Comparison of ENCODE assay signal across 1 cellular context in the genomic region with DNA sequence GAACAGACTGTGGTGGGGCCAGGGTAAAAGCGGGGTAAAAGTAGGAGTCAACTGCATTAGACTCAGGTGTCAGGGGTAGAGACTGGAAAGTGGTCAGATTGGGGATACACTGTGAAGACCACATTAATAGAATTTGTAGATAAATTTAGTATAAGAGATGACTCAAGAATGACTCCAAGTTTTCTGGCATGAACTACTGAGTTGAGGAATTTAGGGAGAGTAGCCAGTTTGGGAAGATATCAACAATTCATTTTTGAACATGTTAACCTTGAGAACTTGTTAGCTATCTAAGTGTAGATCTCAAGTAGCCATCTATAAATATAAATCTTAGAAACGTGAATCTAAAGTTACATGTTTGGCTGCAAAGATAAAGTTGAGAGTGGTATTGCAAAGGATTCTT.
TF ChIP-seq lines count a peak whose summit lies in the region.

No MANE protein-coding gene starts in this region.

TF ChIP-seq in SK-N-SH, 30 proteins besides CTCF, POLR2A, EP300 and RAD21:
- TF ChIP-seq, protein P1, sequence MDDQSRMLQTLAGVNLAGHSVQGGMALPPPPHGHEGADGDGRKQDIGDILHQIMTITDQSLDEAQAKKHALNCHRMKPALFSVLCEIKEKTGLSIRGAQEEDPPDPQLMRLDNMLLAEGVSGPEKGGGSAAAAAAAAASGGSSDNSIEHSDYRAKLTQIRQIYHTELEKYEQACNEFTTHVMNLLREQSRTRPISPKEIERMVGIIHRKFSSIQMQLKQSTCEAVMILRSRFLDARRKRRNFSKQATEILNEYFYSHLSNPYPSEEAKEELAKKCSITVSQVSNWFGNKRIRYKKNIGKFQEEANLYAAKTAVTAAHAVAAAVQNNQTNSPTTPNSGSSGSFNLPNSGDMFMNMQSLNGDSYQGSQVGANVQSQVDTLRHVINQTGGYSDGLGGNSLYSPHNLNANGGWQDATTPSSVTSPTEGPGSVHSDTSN (IDR thresholded peaks at IDR 0.05), result no peak; the same call in 1 of the 2 replicates
- 0 out of 2 replicates have a peak, but pooled peaks have one; percentile 19 for TF ChIP-seq RXRA (IDR thresholded peaks at IDR 0.05; ENCODE audit: borderline replicate concordance, low read depth)
- TF ChIP-seq EZH2phosphoT487 (IDR thresholded peaks at IDR 0.05; ENCODE audit: borderline replicate concordance, low read depth), result no peak
- no peak for TF ChIP-seq FOXM1 (IDR thresholded peaks at IDR 0.05; ENCODE audit: low read depth)
- peak; percentile 57 for TF ChIP-seq FOSL2 (IDR thresholded peaks at IDR 0.05; ENCODE audit: borderline replicate concordance, low read depth)
- TF ChIP-seq, protein P2, sequence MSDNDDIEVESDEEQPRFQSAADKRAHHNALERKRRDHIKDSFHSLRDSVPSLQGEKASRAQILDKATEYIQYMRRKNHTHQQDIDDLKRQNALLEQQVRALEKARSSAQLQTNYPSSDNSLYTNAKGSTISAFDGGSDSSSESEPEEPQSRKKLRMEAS (IDR thresholded peaks at IDR 0.05; ENCODE audit: low read depth), result no peak
- TF ChIP-seq YY1 (IDR thresholded peaks at IDR 0.05; ENCODE audit: low read depth), result no peak
- TF ChIP-seq NRF1 (IDR thresholded peaks at IDR 0.05; ENCODE audit: low read depth, low read length), result no peak
- peak; percentile 65; the same call in 1 of the 2 replicates for TF ChIP-seq NFIC (IDR thresholded peaks at IDR 0.05; ENCODE audit: borderline replicate concordance)
- TF ChIP-seq, protein P3, sequence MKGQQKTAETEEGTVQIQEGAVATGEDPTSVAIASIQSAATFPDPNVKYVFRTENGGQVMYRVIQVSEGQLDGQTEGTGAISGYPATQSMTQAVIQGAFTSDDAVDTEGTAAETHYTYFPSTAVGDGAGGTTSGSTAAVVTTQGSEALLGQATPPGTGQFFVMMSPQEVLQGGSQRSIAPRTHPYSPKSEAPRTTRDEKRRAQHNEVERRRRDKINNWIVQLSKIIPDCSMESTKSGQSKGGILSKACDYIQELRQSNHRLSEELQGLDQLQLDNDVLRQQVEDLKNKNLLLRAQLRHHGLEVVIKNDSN (IDR thresholded peaks at IDR 0.05; ENCODE audit: borderline replicate concordance, low read depth), result no peak
- no peak for TF ChIP-seq TAF1 (IDR thresholded peaks at IDR 0.05; ENCODE audit: borderline replicate concordance, low read depth, low read length)
- TF ChIP-seq ELF1 (IDR thresholded peaks at IDR 0.05), result no peak
- TF ChIP-seq CHD2 (IDR thresholded peaks at IDR 0.05; ENCODE audit: low read length, partially characterized antibody), result no peak
- TF ChIP-seq GABPA (IDR thresholded peaks at IDR 0.05; ENCODE audit: low read depth), result no peak
- no peak for TF ChIP-seq FOXJ3 (CRISPR knock-in tag; IDR thresholded peaks at IDR 0.05)
- TF ChIP-seq TCF12 (IDR thresholded peaks at IDR 0.05), result peak; percentile 65
- TF ChIP-seq SIN3A (IDR thresholded peaks at IDR 0.05; ENCODE audit: borderline replicate concordance, low read depth, low read length), result no peak
- no peak for TF ChIP-seq GATA2 (CRISPR knock-in tag; IDR thresholded peaks at IDR 0.05)
- no peak for TF ChIP-seq RCOR1 (IDR thresholded peaks at IDR 0.05; ENCODE audit: low read length)
- 0 out of 2 replicates have a peak, but pooled peaks have one; percentile 47 for TF ChIP-seq TEAD4 (IDR thresholded peaks at IDR 0.05; ENCODE audit: borderline replicate concordance, insufficient read depth)
- TF ChIP-seq SMC3 (IDR thresholded peaks at IDR 0.05; ENCODE audit: low read depth, low read length), result no peak
- TF ChIP-seq, protein P4, sequence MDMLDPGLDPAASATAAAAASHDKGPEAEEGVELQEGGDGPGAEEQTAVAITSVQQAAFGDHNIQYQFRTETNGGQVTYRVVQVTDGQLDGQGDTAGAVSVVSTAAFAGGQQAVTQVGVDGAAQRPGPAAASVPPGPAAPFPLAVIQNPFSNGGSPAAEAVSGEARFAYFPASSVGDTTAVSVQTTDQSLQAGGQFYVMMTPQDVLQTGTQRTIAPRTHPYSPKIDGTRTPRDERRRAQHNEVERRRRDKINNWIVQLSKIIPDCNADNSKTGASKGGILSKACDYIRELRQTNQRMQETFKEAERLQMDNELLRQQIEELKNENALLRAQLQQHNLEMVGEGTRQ (IDR thresholded peaks at IDR 0.05; ENCODE audit: borderline replicate concordance, low read depth, low read length), result no peak
- TF ChIP-seq, protein P5, sequence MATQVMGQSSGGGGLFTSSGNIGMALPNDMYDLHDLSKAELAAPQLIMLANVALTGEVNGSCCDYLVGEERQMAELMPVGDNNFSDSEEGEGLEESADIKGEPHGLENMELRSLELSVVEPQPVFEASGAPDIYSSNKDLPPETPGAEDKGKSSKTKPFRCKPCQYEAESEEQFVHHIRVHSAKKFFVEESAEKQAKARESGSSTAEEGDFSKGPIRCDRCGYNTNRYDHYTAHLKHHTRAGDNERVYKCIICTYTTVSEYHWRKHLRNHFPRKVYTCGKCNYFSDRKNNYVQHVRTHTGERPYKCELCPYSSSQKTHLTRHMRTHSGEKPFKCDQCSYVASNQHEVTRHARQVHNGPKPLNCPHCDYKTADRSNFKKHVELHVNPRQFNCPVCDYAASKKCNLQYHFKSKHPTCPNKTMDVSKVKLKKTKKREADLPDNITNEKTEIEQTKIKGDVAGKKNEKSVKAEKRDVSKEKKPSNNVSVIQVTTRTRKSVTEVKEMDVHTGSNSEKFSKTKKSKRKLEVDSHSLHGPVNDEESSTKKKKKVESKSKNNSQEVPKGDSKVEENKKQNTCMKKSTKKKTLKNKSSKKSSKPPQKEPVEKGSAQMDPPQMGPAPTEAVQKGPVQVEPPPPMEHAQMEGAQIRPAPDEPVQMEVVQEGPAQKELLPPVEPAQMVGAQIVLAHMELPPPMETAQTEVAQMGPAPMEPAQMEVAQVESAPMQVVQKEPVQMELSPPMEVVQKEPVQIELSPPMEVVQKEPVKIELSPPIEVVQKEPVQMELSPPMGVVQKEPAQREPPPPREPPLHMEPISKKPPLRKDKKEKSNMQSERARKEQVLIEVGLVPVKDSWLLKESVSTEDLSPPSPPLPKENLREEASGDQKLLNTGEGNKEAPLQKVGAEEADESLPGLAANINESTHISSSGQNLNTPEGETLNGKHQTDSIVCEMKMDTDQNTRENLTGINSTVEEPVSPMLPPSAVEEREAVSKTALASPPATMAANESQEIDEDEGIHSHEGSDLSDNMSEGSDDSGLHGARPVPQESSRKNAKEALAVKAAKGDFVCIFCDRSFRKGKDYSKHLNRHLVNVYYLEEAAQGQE (IDR thresholded peaks at IDR 0.05; ENCODE audit: low read depth, low read length), result no peak
- peak; percentile 80 for TF ChIP-seq MEF2A (IDR thresholded peaks at IDR 0.05; ENCODE audit: borderline replicate concordance, low read depth)
- TF ChIP-seq JUND (IDR thresholded peaks at IDR 0.05), result peak; percentile 44; the same call in 1 of the 2 replicates
- no peak for TF ChIP-seq POLR2AphosphoS5 (IDR thresholded peaks at IDR 0.05; ENCODE audit: low read depth, low read length)
